In the genomic region with DNA sequence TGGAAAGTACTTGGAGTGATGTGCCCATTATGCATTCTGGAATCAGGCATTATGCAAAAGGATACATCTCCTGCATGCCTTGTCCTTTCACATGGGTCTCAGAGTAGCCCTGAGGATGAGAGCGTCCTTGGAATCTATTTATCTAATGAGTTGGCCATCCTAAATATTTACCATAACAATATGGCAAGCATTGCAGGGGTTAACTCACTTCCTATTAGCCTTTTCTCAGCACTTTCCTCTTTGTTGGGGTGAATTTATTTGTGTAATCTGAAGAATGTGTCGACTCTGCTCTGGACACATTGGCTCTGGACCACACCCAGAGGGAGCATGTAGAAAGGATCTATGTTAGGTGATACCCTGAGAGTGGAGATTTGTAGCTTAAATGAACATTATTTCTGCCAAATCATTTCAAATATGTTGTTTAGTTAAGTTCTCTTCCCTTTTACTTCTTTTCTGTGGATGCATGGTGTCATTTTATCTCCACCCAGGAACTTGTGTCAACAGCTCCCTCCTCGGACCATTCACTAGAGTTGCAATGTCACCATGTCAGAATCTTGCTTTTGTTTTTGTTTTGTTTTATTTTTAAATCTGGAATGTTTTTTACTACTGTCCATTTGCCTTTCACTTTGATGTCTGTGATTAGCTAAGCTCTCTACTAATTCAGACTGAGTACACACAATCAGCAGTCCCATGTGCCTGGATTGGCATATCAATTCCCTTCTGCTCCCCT, we compare ENCODE assay signal across 1 cellular context.
A peak's percentile ranks its signal among the peaks of the same experiment; 100 is the strongest.
TF ChIP-seq lines count a peak whose summit lies in the region.

No MANE protein-coding gene starts in this region.

TF ChIP-seq in WTC11, 78 proteins besides CTCF, POLR2A, EP300 and RAD21 (continued from another document and continues in another):
- TF ChIP-seq, protein P1, sequence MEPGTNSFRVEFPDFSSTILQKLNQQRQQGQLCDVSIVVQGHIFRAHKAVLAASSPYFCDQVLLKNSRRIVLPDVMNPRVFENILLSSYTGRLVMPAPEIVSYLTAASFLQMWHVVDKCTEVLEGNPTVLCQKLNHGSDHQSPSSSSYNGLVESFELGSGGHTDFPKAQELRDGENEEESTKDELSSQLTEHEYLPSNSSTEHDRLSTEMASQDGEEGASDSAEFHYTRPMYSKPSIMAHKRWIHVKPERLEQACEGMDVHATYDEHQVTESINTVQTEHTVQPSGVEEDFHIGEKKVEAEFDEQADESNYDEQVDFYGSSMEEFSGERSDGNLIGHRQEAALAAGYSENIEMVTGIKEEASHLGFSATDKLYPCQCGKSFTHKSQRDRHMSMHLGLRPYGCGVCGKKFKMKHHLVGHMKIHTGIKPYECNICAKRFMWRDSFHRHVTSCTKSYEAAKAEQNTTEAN (CRISPR knock-in tag; IDR thresholded peaks at IDR 0.05) = 0 out of 2 replicates have a peak, but pooled peaks have one; percentile 51
- no peak for TF ChIP-seq GRHL2 (CRISPR knock-in tag; IDR thresholded peaks at IDR 0.05; ENCODE audit: insufficient replicate concordance, severe bottlenecking)
- no peak for TF ChIP-seq SOX15 (CRISPR knock-in tag; IDR thresholded peaks at IDR 0.05)
- TF ChIP-seq ZNF138 (CRISPR knock-in tag; conservative IDR thresholded peaks at IDR 0.05) = no peak
- TF ChIP-seq, protein P2, sequence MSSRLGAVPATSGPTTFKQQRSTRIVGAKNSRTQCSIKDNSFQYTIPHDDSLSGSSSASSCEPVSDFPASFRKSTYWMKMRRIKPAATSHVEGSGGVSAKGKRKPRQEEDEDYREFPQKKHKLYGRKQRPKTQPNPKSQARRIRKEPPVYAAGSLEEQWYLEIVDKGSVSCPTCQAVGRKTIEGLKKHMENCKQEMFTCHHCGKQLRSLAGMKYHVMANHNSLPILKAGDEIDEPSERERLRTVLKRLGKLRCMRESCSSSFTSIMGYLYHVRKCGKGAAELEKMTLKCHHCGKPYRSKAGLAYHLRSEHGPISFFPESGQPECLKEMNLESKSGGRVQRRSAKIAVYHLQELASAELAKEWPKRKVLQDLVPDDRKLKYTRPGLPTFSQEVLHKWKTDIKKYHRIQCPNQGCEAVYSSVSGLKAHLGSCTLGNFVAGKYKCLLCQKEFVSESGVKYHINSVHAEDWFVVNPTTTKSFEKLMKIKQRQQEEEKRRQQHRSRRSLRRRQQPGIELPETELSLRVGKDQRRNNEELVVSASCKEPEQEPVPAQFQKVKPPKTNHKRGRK (CRISPR knock-in tag; IDR thresholded peaks at IDR 0.05; ENCODE audit: borderline replicate concordance) = no peak
- TF ChIP-seq PRRX2 (CRISPR knock-in tag; IDR thresholded peaks at IDR 0.05) = no peak
- no peak for TF ChIP-seq NR2C2 (CRISPR knock-in tag; IDR thresholded peaks at IDR 0.05)
- no peak for TF ChIP-seq IRF2 (CRISPR knock-in tag; IDR thresholded peaks at IDR 0.05; ENCODE audit: borderline replicate concordance, low read depth)
- TF ChIP-seq, protein P3, sequence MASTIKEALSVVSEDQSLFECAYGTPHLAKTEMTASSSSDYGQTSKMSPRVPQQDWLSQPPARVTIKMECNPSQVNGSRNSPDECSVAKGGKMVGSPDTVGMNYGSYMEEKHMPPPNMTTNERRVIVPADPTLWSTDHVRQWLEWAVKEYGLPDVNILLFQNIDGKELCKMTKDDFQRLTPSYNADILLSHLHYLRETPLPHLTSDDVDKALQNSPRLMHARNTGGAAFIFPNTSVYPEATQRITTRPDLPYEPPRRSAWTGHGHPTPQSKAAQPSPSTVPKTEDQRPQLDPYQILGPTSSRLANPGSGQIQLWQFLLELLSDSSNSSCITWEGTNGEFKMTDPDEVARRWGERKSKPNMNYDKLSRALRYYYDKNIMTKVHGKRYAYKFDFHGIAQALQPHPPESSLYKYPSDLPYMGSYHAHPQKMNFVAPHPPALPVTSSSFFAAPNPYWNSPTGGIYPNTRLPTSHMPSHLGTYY (CRISPR knock-in tag; IDR thresholded peaks at IDR 0.05) = no peak
- TF ChIP-seq RELA (CRISPR knock-in tag; IDR thresholded peaks at IDR 0.05; ENCODE audit: borderline replicate concordance) = no peak
- no peak for TF ChIP-seq JAZF1 (CRISPR knock-in tag; IDR thresholded peaks at IDR 0.05)
- TF ChIP-seq OVOL2 (CRISPR knock-in tag; IDR thresholded peaks at IDR 0.05; ENCODE audit: borderline replicate concordance) = no peak
- TF ChIP-seq, protein P4, sequence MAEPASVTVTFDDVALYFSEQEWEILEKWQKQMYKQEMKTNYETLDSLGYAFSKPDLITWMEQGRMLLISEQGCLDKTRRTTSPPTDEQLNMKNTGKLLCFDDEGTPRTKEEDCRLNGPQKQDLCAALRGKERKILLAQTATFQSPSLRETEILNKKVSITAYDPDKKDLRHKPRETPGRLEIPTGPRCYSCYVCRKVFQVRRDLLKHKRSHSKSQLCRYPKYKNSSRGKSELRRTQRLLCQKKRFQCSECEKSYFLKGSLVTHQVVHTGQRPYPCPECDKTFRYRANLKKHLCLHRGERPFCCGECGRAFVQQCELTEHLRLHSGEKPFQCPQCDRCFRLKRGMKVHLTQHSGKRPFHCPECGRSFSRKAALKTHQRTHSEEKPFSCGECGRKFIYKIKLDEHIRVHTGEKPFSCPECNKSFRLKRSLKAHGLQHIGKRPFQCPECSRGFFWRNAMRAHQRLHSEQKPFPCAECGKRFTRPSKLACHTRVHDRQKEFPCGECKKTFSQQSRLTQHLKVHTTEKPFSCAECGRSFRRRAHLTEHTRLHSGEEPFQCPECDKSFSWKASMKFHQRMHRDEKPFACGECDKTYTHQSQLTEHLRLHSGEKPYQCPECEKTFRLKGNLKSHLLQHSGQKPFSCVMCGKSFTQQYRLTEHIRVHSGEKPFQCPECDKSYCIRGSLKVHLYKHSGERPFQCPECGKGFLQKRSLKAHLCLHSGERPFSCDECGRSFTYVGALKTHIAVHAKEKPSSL (CRISPR knock-in tag; conservative IDR thresholded peaks at IDR 0.05) = no peak
- no peak for TF ChIP-seq ZNF263 (CRISPR knock-in tag; IDR thresholded peaks at IDR 0.05; ENCODE audit: low read depth)
- TF ChIP-seq STAT6 (CRISPR knock-in tag; conservative IDR thresholded peaks at IDR 0.05; ENCODE audit: low read depth) = no peak
- TF ChIP-seq EMX1 (CRISPR knock-in tag; IDR thresholded peaks at IDR 0.05) = no peak; the same call in 1 of the 2 replicates
- TF ChIP-seq, protein P5, sequence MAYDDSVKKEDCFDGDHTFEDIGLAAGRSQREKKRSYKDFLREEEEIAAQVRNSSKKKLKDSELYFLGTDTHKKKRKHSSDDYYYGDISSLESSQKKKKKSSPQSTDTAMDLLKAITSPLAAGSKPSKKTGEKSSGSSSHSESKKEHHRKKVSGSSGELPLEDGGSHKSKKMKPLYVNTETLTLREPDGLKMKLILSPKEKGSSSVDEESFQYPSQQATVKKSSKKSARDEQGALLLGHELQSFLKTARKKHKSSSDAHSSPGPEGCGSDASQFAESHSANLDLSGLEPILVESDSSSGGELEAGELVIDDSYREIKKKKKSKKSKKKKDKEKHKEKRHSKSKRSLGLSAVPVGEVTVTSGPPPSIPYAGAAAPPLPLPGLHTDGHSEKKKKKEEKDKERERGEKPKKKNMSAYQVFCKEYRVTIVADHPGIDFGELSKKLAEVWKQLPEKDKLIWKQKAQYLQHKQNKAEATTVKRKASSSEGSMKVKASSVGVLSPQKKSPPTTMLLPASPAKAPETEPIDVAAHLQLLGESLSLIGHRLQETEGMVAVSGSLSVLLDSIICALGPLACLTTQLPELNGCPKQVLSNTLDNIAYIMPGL (CRISPR knock-in tag; IDR thresholded peaks at IDR 0.05) = no peak
- TF ChIP-seq FOXK1 (CRISPR knock-in tag; IDR thresholded peaks at IDR 0.05) = peak; percentile 52; the same call in 1 of the 2 replicates
- TF ChIP-seq TP53 (CRISPR knock-in tag; IDR thresholded peaks at IDR 0.05) = no peak
- TF ChIP-seq MYBL2 (CRISPR knock-in tag; IDR thresholded peaks at IDR 0.05) = no peak
- no peak for TF ChIP-seq ZNF423 (CRISPR knock-in tag; IDR thresholded peaks at IDR 0.05)
- TF ChIP-seq, protein P6, sequence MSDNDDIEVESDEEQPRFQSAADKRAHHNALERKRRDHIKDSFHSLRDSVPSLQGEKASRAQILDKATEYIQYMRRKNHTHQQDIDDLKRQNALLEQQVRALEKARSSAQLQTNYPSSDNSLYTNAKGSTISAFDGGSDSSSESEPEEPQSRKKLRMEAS (CRISPR knock-in tag; IDR thresholded peaks at IDR 0.05) = no peak
- 0 out of 2 replicates have a peak, but pooled peaks have one; percentile 60 for TF ChIP-seq ZBTB21 (CRISPR knock-in tag; IDR thresholded peaks at IDR 0.05; ENCODE audit: borderline replicate concordance)
- no peak for TF ChIP-seq ZNF671 (CRISPR knock-in tag; IDR thresholded peaks at IDR 0.05)
- TF ChIP-seq, protein P7, sequence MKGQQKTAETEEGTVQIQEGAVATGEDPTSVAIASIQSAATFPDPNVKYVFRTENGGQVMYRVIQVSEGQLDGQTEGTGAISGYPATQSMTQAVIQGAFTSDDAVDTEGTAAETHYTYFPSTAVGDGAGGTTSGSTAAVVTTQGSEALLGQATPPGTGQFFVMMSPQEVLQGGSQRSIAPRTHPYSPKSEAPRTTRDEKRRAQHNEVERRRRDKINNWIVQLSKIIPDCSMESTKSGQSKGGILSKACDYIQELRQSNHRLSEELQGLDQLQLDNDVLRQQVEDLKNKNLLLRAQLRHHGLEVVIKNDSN (CRISPR knock-in tag; IDR thresholded peaks at IDR 0.05) = no peak
- no peak for TF ChIP-seq ARID4B (CRISPR knock-in tag; IDR thresholded peaks at IDR 0.05; ENCODE audit: borderline replicate concordance)
- TF ChIP-seq, protein P8, sequence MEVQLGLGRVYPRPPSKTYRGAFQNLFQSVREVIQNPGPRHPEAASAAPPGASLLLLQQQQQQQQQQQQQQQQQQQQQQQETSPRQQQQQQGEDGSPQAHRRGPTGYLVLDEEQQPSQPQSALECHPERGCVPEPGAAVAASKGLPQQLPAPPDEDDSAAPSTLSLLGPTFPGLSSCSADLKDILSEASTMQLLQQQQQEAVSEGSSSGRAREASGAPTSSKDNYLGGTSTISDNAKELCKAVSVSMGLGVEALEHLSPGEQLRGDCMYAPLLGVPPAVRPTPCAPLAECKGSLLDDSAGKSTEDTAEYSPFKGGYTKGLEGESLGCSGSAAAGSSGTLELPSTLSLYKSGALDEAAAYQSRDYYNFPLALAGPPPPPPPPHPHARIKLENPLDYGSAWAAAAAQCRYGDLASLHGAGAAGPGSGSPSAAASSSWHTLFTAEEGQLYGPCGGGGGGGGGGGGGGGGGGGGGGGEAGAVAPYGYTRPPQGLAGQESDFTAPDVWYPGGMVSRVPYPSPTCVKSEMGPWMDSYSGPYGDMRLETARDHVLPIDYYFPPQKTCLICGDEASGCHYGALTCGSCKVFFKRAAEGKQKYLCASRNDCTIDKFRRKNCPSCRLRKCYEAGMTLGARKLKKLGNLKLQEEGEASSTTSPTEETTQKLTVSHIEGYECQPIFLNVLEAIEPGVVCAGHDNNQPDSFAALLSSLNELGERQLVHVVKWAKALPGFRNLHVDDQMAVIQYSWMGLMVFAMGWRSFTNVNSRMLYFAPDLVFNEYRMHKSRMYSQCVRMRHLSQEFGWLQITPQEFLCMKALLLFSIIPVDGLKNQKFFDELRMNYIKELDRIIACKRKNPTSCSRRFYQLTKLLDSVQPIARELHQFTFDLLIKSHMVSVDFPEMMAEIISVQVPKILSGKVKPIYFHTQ (CRISPR knock-in tag; IDR thresholded peaks at IDR 0.05) = no peak
- TF ChIP-seq NR3C1 (CRISPR knock-in tag; conservative IDR thresholded peaks at IDR 0.05; ENCODE audit: low read depth) = no peak
- no peak for TF ChIP-seq SMAD3 (CRISPR knock-in tag; IDR thresholded peaks at IDR 0.05; ENCODE audit: borderline replicate concordance)
- TF ChIP-seq ATF3 (CRISPR knock-in tag; conservative IDR thresholded peaks at IDR 0.05) = no peak
- TF ChIP-seq TCF7 (CRISPR knock-in tag; IDR thresholded peaks at IDR 0.05; ENCODE audit: low read depth) = no peak
